19 cellular contexts compared by ENCODE assay signal in the genomic region with DNA sequence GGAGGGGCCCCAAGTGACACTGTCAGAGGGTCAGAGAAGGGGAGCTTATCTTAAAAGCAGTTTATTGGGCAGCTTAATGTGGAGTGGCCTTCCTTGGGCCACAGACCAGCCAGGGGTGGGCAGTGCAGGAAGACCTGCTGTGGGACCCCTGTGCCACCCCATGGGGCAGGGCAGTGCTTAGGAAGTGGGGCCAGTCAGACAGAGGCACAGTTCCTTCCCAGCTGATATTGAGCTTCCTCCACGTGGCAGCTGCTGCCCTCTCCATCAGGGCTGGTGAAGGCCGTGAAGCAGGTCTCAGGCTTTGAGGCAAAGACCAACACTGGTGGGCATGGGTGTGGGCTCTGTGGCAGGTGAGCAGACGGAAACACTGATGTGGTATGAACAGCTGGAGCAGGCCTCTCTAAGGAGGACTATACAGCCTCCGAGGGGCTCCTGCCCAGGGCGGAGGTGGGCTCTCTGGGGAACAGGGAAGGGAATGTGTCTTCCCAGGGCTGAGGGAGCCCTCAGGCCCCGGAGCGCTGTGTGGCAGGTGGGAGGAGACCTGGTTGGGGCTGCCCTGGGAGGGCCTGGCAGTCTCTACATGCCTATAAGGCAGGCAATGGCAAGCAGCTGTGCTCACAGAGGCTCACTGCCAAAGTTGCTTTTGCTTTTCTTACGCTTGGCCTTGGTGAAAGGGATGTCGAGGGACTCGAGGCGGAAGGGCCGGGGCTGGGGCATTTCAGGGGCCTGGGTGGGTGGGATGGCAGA. TPM values are rescaled to one million over a fixed set of nuclear protein-coding genes. Genes with fewer than 3 reads are reported as not detected.
"Had no signal": no experiment of that assay in that cellular context is flagged by ENCODE, and none has a peak within 500 bp of the region (broad histone marks: within the 10 kb centered on the region; RNA-seq: fewer than 3 reads in every experiment).

No MANE protein-coding gene starts in this region.

- ATAC-seq: activated CD4-positive, CD25-positive, alpha-beta regulatory T cell treated with anti-CD3 and anti-CD28 coated beads, Interleukin-2, amount 50 U/mL, for 24 hours; left lung; T-cell had no signal

- H3K4me3 ChIP-seq: ascending aorta, esophagus muscularis mucosa, left lung, tibial artery, uterus had no signal

- H3K27me3 ChIP-seq: ascending aorta, esophagus muscularis mucosa, left lung, tibial artery, uterus had no signal

- H3K9ac ChIP-seq: parathyroid adenoma had no signal

- DNase-seq: activated CD4-positive, alpha-beta T cell treated with anti-CD3 and anti-CD28 coated beads, Interleukin-2, amount 50 U/mL, for 1 hour; activated naive CD4-positive, alpha-beta T cell; activated T-cell treated with anti-CD3 and anti-CD28 coated beads for 4 hours; hippocampal formation; kidney; left lung; mesendoderm; stimulated activated CD4-positive, alpha-beta T cell treated with anti-CD3 and anti-CD28 coated beads, Interleukin-2, amount 100 ng/mL, for 48 hours; stimulated activated naive CD4-positive, alpha-beta T cell; T-cell; T-helper 9 cell; tibial artery; uterus had no signal

- H3K9me3 ChIP-seq: ascending aorta, esophagus muscularis mucosa, left lung, tibial artery, uterus had no signal

- H3K27ac ChIP-seq: ascending aorta, esophagus muscularis mucosa, left lung, parathyroid adenoma, tibial artery, uterus had no signal

- H2AFZ ChIP-seq: parathyroid adenoma had no signal

- H3K4me1 ChIP-seq: parathyroid adenoma had no signal

- H3K36me3 ChIP-seq: ascending aorta, left lung, tibial artery, uterus had no signal

- FAIRE-seq: endometrium, kidney had no signal

RNA-seq across cellular contexts. Expression of a gene that starts 53.7 kb away (rescaled TPM):
- total RNA-seq: activated CD8-positive, alpha-beta memory T cell treated with anti-CD3 and anti-CD28 coated beads for 36 hours; T-cell had no signal
